In the genomic region with DNA sequence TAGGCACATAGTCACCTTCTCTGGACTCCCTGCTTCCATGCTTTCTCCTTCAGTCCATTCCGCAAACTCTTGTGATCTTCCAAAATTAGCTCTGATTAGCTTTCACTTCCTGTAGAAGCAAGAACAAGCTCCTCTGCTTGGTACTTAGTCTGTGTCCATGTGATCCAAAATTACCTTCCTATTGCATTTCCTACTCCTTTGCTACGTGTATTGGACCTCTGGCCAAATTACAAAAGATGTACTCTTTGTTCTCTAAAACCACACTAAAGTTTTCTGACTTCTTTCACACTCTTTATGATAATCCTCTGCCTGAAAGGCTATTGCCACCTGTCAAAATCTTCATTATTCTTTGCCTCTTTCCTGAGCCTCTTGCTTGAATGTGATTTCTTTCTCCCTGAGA, we compare ENCODE assay signal across 1 cellular context.
TF ChIP-seq lines count a peak whose summit lies in the region.

No MANE protein-coding gene starts in this region.

TF ChIP-seq in K562, 482 proteins besides CTCF, POLR2A, EP300 and RAD21:
- TF ChIP-seq ZFP1 (CRISPR knock-in tag; IDR thresholded peaks at IDR 0.05) = no peak
- TF ChIP-seq, protein P1, sequence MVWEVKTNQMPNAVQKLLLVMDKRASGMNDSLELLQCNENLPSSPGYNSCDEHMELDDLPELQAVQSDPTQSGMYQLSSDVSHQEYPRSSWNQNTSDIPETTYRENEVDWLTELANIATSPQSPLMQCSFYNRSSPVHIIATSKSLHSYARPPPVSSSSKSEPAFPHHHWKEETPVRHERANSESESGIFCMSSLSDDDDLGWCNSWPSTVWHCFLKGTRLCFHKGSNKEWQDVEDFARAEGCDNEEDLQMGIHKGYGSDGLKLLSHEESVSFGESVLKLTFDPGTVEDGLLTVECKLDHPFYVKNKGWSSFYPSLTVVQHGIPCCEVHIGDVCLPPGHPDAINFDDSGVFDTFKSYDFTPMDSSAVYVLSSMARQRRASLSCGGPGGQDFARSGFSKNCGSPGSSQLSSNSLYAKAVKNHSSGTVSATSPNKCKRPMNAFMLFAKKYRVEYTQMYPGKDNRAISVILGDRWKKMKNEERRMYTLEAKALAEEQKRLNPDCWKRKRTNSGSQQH (CRISPR knock-in tag; IDR thresholded peaks at IDR 0.05) = no peak
- peak; percentile 75; the same call in 1 of the 2 replicates for TF ChIP-seq GTF2E2 (tag; IDR thresholded peaks at IDR 0.05)
TF ChIP-seq in K562: peak in this region for 1.
